Comparison of ENCODE assay signal across 16 cellular contexts in the genomic region with DNA sequence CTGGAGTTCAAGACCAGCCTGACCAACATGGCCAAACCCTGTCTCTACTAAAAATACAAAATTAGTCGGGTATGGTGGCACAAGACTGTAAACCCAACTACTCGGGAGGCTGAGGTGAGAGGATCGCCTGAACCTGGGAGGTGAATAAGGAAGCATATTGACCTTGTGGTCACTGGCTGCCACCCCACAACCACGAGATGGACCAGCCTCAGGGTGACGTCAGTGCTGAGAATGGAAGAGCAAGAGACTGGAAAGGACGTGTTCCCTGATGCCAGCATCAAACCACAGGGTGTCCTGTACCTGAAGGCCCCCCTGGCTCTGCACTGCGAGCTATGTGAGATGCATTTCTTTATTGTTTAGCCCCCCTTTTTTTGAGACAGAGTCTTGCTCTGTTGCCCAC. TPM values are rescaled to one million over a fixed set of nuclear protein-coding genes. Genes with fewer than 3 reads are reported as not detected.
A peak's percentile ranks its signal among the peaks of the same experiment; 100 is the strongest.
DNase-seq lines count a peak whose midpoint lies in the region; ATAC-seq and TF ChIP-seq lines count a peak whose summit lies in the region.
"Had no signal": no experiment of that assay in that cellular context is flagged by ENCODE, and none has a peak within 500 bp of the region (broad histone marks: within the 10 kb centered on the region; RNA-seq: fewer than 3 reads in every experiment).

No MANE protein-coding gene starts in this region.

- no peak for ATAC-seq in activated CD8-positive, alpha-beta T cell treated with anti-CD3 and anti-CD28 coated beads, Interleukin-2, amount 10 ng/mL, durations not matched to agents 7 days and 5 days
- ATAC-seq: CD8-positive, alpha-beta T cell; GM23338 had no signal

- intact Hi-C loops in stomach (cut with DNase I; ENCODE audit: low total_unique reads) (no loop called here), ascending aorta (cut with DNase I) (no loop called here)

- H2AFZ ChIP-seq in H9 (ENCODE audit: low read length) = no peak overlapping the region
- H2AFZ ChIP-seq: GM23338 had no signal

- H3K4me3 Mint-ChIP-seq in H9 = no peak overlapping the region
- H3K4me3 Mint-ChIP-seq in activated CD8-positive, alpha-beta T cell treated with anti-CD3 and anti-CD28 coated beads, Interleukin-2, amount 10 ng/mL, durations not matched to agents 7 days and 5 days = no peak overlapping the region
- H3K4me3 Mint-ChIP-seq: CD14-positive monocyte; CD8-positive, alpha-beta T cell; GM23338 had no signal

- H3K4me1 ChIP-seq in H9 (ENCODE audit: insufficient read depth, low read length) = no peaks in the 10 kb centered on the region
- H3K4me1 ChIP-seq in stomach = peaks cover 0 to 8% (median 0%) of the 10 kb centered on the region in 4 donors
- no peaks in the 10 kb centered on the region for H3K4me1 ChIP-seq in ascending aorta

- no peak overlapping the region for H2BK20ac ChIP-seq in H9 (ENCODE audit: low read depth, low read length, poor library complexity, severe bottlenecking)

- no peak overlapping the region for H3T11ph ChIP-seq in H9 (ENCODE audit: low read length)

- H3K23ac ChIP-seq in H9 (ENCODE audit: insufficient read length, low read depth, low read length) = no peak overlapping the region

- no peak overlapping the region for H3K4me3 ChIP-seq in stomach
- no peak overlapping the region for H3K4me3 ChIP-seq in ascending aorta
- H3K4me3 ChIP-seq: GM23338 had no signal

- H3K9me3 ChIP-seq in H9 (ENCODE audit: control insufficient read depth, low read depth, low read length) (no peaks in the 10 kb centered on the region), stomach (no peaks in the 10 kb centered on the region), ascending aorta (no peaks in the 10 kb centered on the region)

- no peak overlapping the region for H4K91ac ChIP-seq in H9 (ENCODE audit: insufficient read length, low read depth, low read length)

- H2BK15ac ChIP-seq in H9 (ENCODE audit: low read depth, low read length) = no peak overlapping the region

- no peak overlapping the region for H4K8ac ChIP-seq in H9 (replicated peaks; ENCODE audit: insufficient read length, low read depth, low read length)

- H2BK5ac ChIP-seq in H9 (ENCODE audit: insufficient read length, low read length) = no peak overlapping the region

- DNase-seq in H9 (peak; percentile 4), M059J (ENCODE audit: low read depth) (peak; percentile 35), ecto neural progenitor cell (ENCODE audit: low spot score) (peak; percentile 10), stomach (peak; percentile 16), NCI-H1436 (lab: John Stamatoyannopoulos, UW) (no peak), ascending aorta (ENCODE audit: low spot score in 2 of 2) (no peak), midbrain (lab: John Stamatoyannopoulos, UW) (no peak)
- no peak for DNase-seq in activated CD8-positive, alpha-beta T cell treated with anti-CD3 and anti-CD28 coated beads, Interleukin-2, amount 10 ng/mL, durations not matched to agents 7 days and 5 days
- DNase-seq: COR-L47, DMS153, DMS79 treated with DMSO at 0.1 percent for 48 hours, EL, H7 had no signal

- no peaks in the 10 kb centered on the region; the same call in 1 of the 2 replicates for H3K27me3 ChIP-seq in H9 (ENCODE audit: insufficient read depth, low read length)
- no peaks in the 10 kb centered on the region for H3K27me3 ChIP-seq in stomach
- no peaks in the 10 kb centered on the region for H3K27me3 ChIP-seq in ascending aorta

- H3K27ac ChIP-seq in H9 (ENCODE audit: insufficient read length, low read depth, low read length) = no peak overlapping the region
- no peak overlapping the region for H3K27ac ChIP-seq in stomach
- H3K27ac ChIP-seq in ascending aorta = no peak overlapping the region

- H3K23me2 ChIP-seq in H9 (ENCODE audit: insufficient read length, low read depth, low read length, poor library complexity, severe bottlenecking) = no peaks in the 10 kb centered on the region

- no peak overlapping the region for H3K27ac Mint-ChIP-seq in H9
- H3K27ac Mint-ChIP-seq in activated CD8-positive, alpha-beta T cell treated with anti-CD3 and anti-CD28 coated beads, Interleukin-2, amount 10 ng/mL, durations not matched to agents 7 days and 5 days = no peak overlapping the region
- H3K27ac Mint-ChIP-seq: CD8-positive, alpha-beta T cell; GM23338 had no signal

- H3K79me1 ChIP-seq in H9 (ENCODE audit: insufficient read depth, low read depth, low read length, poor library complexity, severe bottlenecking) = no peaks in the 10 kb centered on the region

- no peaks in the 10 kb centered on the region for H3K4me1 Mint-ChIP-seq in H9
- no peaks in the 10 kb centered on the region for H3K4me1 Mint-ChIP-seq in activated CD8-positive, alpha-beta T cell treated with anti-CD3 and anti-CD28 coated beads, Interleukin-2, amount 10 ng/mL, durations not matched to agents 7 days and 5 days (ENCODE audit: low read depth)
- H3K4me1 Mint-ChIP-seq: GM23338 had no signal

- no CpG with 5 or more reads among the region's 7 CpGs for WGBS in H9 (ENCODE audit: extremely low coverage, insufficient read length, low lambda C conversion rate)
- WGBS in stomach, 5 donors = 75 to 89% (median 88%) methylated on average over 7 of the region's 7 CpGs

- no peak overlapping the region for H2BK120ac ChIP-seq in H9 (ENCODE audit: low read depth, low read length, poor library complexity, severe bottlenecking)

- no peaks in the 10 kb centered on the region for H4K20me1 ChIP-seq in H9 (ENCODE audit: control insufficient read depth, insufficient read depth, insufficient read length)

- TF ChIP-seq POLR2A in stomach (IDR thresholded peaks at IDR 0.05) = no peak

- no peaks in the 10 kb centered on the region for H3K9me3 Mint-ChIP-seq in H9
- no peaks in the 10 kb centered on the region for H3K9me3 Mint-ChIP-seq in activated CD8-positive, alpha-beta T cell treated with anti-CD3 and anti-CD28 coated beads, Interleukin-2, amount 10 ng/mL, durations not matched to agents 7 days and 5 days (ENCODE audit: insufficient read depth)
- H3K9me3 Mint-ChIP-seq: CD8-positive, alpha-beta T cell; GM23338 had no signal

- no peak overlapping the region for H3K56ac ChIP-seq in H9 (ENCODE audit: insufficient read length, low read depth, low read length)

- no peaks in the 10 kb centered on the region for H3K36me3 ChIP-seq in stomach
- H3K36me3 ChIP-seq in ascending aorta = no peaks in the 10 kb centered on the region

- H3K18ac ChIP-seq in H9 (ENCODE audit: insufficient read length, low read depth, low read length) = no peak overlapping the region

- no peaks in the 10 kb centered on the region for H3K79me2 ChIP-seq in H9 (ENCODE audit: insufficient read depth, low read length)

- peaks cover 4% of the 10 kb centered on the region for H3K27me3 Mint-ChIP-seq in H9 (ENCODE audit: low read depth)
- peaks cover under 1% of the 10 kb centered on the region for H3K27me3 Mint-ChIP-seq in activated CD8-positive, alpha-beta T cell treated with anti-CD3 and anti-CD28 coated beads, Interleukin-2, amount 10 ng/mL, durations not matched to agents 7 days and 5 days (ENCODE audit: low read depth)

- TF ChIP-seq CTCF in H9 (conservative IDR thresholded peaks at IDR 0.05) (no peak), stomach (IDR thresholded peaks at IDR 0.05) (no peak), ascending aorta (IDR thresholded peaks at IDR 0.05) (no peak)

- TF ChIP-seq EP300 in stomach (IDR thresholded peaks at IDR 0.05) = no peak

- H2AK5ac ChIP-seq in H9 (ENCODE audit: insufficient read length, low read length) = no peak overlapping the region

- no peak overlapping the region for H3K4ac ChIP-seq in H9 (ENCODE audit: low read depth, low read length)

- H4K5ac ChIP-seq in H9 (ENCODE audit: insufficient read length, low read depth, low read length) = no peak overlapping the region

- no peak overlapping the region for H3K4me2 ChIP-seq in H9 (ENCODE audit: insufficient read depth, insufficient read length, low read length)
- H3K4me2 ChIP-seq: GM23338 had no signal

- no peaks in the 10 kb centered on the region for H3K36me3 Mint-ChIP-seq in H9 (ENCODE audit: insufficient read depth in 1 of 3, low read depth in 3 of 3)
- H3K36me3 Mint-ChIP-seq in activated CD8-positive, alpha-beta T cell treated with anti-CD3 and anti-CD28 coated beads, Interleukin-2, amount 10 ng/mL, durations not matched to agents 7 days and 5 days (ENCODE audit: low read depth) = no peaks in the 10 kb centered on the region
- H3K36me3 Mint-ChIP-seq: CD14-positive monocyte; CD8-positive, alpha-beta T cell had no signal

- H3K14ac ChIP-seq in H9 (ENCODE audit: insufficient read depth, low read length) = no peak overlapping the region

- H2BK12ac ChIP-seq in H9 (ENCODE audit: insufficient read length, low read depth, low read length) = no peak overlapping the region

- POLR2A ChIA-PET in activated CD8-positive, alpha-beta T cell treated with anti-CD3 and anti-CD28 coated beads, Interleukin-2, amount 10 ng/mL, durations not matched to agents 7 days and 5 days (lab: Charles Lee) = no interaction called here

- CTCF ChIA-PET in activated CD8-positive, alpha-beta T cell treated with anti-CD3 and anti-CD28 coated beads, Interleukin-2, amount 10 ng/mL, durations not matched to agents 7 days and 5 days (lab: Charles Lee) = no interaction called here

- no peak overlapping the region for H3K9ac ChIP-seq in H9 (ENCODE audit: extremely low read depth, insufficient read length, low read length)

RNA-seq across cellular contexts. Expression of a gene that starts 45.9 kb away (rescaled TPM):
- total RNA-seq in H9 (2021) = 0.13 and 0.15 TPM in 2 replicates
- 2.6 and 3.8 TPM in 2 replicates for total RNA-seq in M059J (2014; rRNA removed; shearing (Covaris generic))
- total RNA-seq in stomach = 10 to 100 TPM in 1 of 5 donors, 1 to 10 TPM in 3, not detected in 1; 5.3 to 14.2 (median 6.2) TPM
- 1 to 10 TPM; 3.5 to 6.1 (median 4.5) TPM for polyA plus RNA-seq in stomach
- not detected for total RNA-seq in activated CD8-positive, alpha-beta T cell treated with anti-CD3 and anti-CD28 coated beads, Interleukin-2, amount 10 ng/mL, durations not matched to agents 7 days and 5 days
- total RNA-seq in ascending aorta = 7.9 TPM
- total RNA-seq: CD8-positive, alpha-beta T cell had no signal
- polyA plus RNA-seq: CD14-positive monocyte had no signal

Comparison
In these comparisons a context has a peak if more than half of its experiments do, and no peak if none do; other contexts are left out.
1. DNase-seq: peak in H9 (single experiment), M059J (single experiment), ecto neural progenitor cell (single experiment) and stomach (single experiment); none in NCI-H1436 (single experiment), activated CD8-positive, alpha-beta T cell treated with anti-CD3 and anti-CD28 coated beads, Interleukin-2, amount 10 ng/mL, durations not matched to agents 7 days and 5 days (single experiment), ascending aorta (0 of 2) and midbrain (single experiment).